Comparison of ENCODE assay signal across 11 cellular contexts in genomic region chr15:22262613-22263020, GRCh38.
DNase-seq lines count a peak whose midpoint lies in the region; ATAC-seq and TF ChIP-seq lines count a peak whose summit lies in the region.
"Had no signal": no experiment of that assay in that cellular context is flagged by ENCODE, and none has a peak within 500 bp of the region (broad histone marks: within the 10 kb centered on the region; RNA-seq: fewer than 3 reads in every experiment).

No MANE protein-coding gene starts in this region.

- no peaks in the 10 kb centered on the region for H3K79me2 ChIP-seq in H9 (ENCODE audit: insufficient read depth, low read length)

- no peak overlapping the region for H2BK5ac ChIP-seq in H9 (ENCODE audit: insufficient read length, low read length)

- ATAC-seq in natural killer cell, result peak; percentile 66 to 75 (median 73)
- no peak for ATAC-seq in HG03196 (IDR thresholded peaks at IDR 0.05; ENCODE audit: unreplicated experiment)
- no peak for ATAC-seq in HG03442 (IDR thresholded peaks at IDR 0.05; ENCODE audit: unreplicated experiment)

- no peak overlapping the region for H4K5ac ChIP-seq in H9 (ENCODE audit: insufficient read length, low read depth, low read length)

- no peaks in the 10 kb centered on the region for H4K20me1 ChIP-seq in BLaER1 treated with 17β-estradiol and CSF1 and Interleukin-3, amounts not matched to agents 10 nM and 100 nM
- H4K20me1 ChIP-seq in H9 (ENCODE audit: control insufficient read depth, insufficient read depth, insufficient read length), result no peaks in the 10 kb centered on the region

- no peak overlapping the region for H2BK12ac ChIP-seq in H9 (ENCODE audit: insufficient read length, low read depth, low read length)

- H3K56ac ChIP-seq in H9 (ENCODE audit: insufficient read length, low read depth, low read length), result no peak overlapping the region

- no peak overlapping the region for H3K4me3 ChIP-seq in BLaER1 treated with 17β-estradiol and CSF1 and Interleukin-3, amounts not matched to agents 10 nM and 100 nM
- H3K4me3 ChIP-seq in effector memory CD4-positive, alpha-beta T cell (ENCODE audit: insufficient read depth, low read depth, low read length, poor library complexity, severe bottlenecking), result no peak overlapping the region

- H3K4ac ChIP-seq in H9 (ENCODE audit: low read depth, low read length), result no peak overlapping the region

- no peak overlapping the region for H3K4me3 Mint-ChIP-seq in H9
- no peak overlapping the region for H3K4me3 Mint-ChIP-seq in natural killer cell

- no peak overlapping the region for H3K27ac Mint-ChIP-seq in H9
- H3K27ac Mint-ChIP-seq in natural killer cell, result no peak overlapping the region

- H2AK5ac ChIP-seq in H9 (ENCODE audit: insufficient read length, low read length), result no peak overlapping the region

- H3K27me3 Mint-ChIP-seq in H9 (ENCODE audit: low read depth) (peaks cover 2% of the 10 kb centered on the region), natural killer cell (ENCODE audit: low read depth in 2 of 2) (no peaks in the 10 kb centered on the region)

- H3K36me3 ChIP-seq in BLaER1 treated with 17β-estradiol and CSF1 and Interleukin-3, amounts not matched to agents 10 nM and 100 nM, result no peaks in the 10 kb centered on the region
- no peaks in the 10 kb centered on the region for H3K36me3 ChIP-seq in effector memory CD4-positive, alpha-beta T cell (ENCODE audit: control insufficient read depth, insufficient read depth, low read length)

- no peak overlapping the region for H3K23ac ChIP-seq in H9 (ENCODE audit: insufficient read length, low read depth, low read length)

- no peak overlapping the region for H3T11ph ChIP-seq in H9 (ENCODE audit: low read length)

- H3K18ac ChIP-seq in H9 (ENCODE audit: insufficient read length, low read depth, low read length), result no peak overlapping the region

- peaks cover 7 to 16% (median 10%) of the 10 kb centered on the region in 11 experiments for H3K9me3 ChIP-seq in BLaER1 treated with 17β-estradiol and CSF1 and Interleukin-3, amounts not matched to agents 10 nM and 100 nM (replicated peaks in 1 of 11)
- peaks cover 91% of the 10 kb centered on the region for H3K9me3 ChIP-seq in H9 (ENCODE audit: control insufficient read depth, low read depth, low read length)
- no peaks in the 10 kb centered on the region for H3K9me3 ChIP-seq in effector memory CD4-positive, alpha-beta T cell (ENCODE audit: control insufficient read depth, low read length)
- H3K9me3 ChIP-seq: SK-N-SH had no signal

- H3K23me2 ChIP-seq in H9 (ENCODE audit: insufficient read length, low read depth, low read length, poor library complexity, severe bottlenecking), result no peaks in the 10 kb centered on the region

- H3K4me1 ChIP-seq in BLaER1 treated with 17β-estradiol and CSF1 and Interleukin-3, amounts not matched to agents 10 nM and 100 nM, result peaks cover 5 to 13% (median 8%) of the 10 kb centered on the region in 10 experiments; a peak in 15 of 20 replicates
- no peaks in the 10 kb centered on the region for H3K4me1 ChIP-seq in H9 (ENCODE audit: insufficient read depth, low read length)
- peaks cover 8% of the 10 kb centered on the region for H3K4me1 ChIP-seq in effector memory CD4-positive, alpha-beta T cell (ENCODE audit: control insufficient read depth, insufficient read depth, low read length, poor library complexity, severe bottlenecking)

- H3K27ac ChIP-seq in BLaER1 treated with 17β-estradiol and CSF1 and Interleukin-3, amounts not matched to agents 10 nM and 100 nM, result no peak overlapping the region
- H3K27ac ChIP-seq in H9 (ENCODE audit: insufficient read length, low read depth, low read length), result no peak overlapping the region
- no peak overlapping the region for H3K27ac ChIP-seq in effector memory CD4-positive, alpha-beta T cell (ENCODE audit: insufficient read depth, low read length, poor library complexity, severe bottlenecking)

- 0 out of 2 replicates have a peak overlapping the region, but pooled peaks have one; percentile 59 for H2BK15ac ChIP-seq in H9 (ENCODE audit: low read depth, low read length)

- H2BK120ac ChIP-seq in H9 (ENCODE audit: low read depth, low read length, poor library complexity, severe bottlenecking), result no peak overlapping the region

- TF ChIP-seq CTCF in H9 (conservative IDR thresholded peaks at IDR 0.05) (no peak), natural killer cell (IDR thresholded peaks at IDR 0.05) (no peak)

- peak overlapping the region in 9 of 11 experiments; percentile 1 to 68 (median 57); a peak in 15 of 22 replicates for H3K4me2 ChIP-seq in BLaER1 treated with 17β-estradiol and CSF1 and Interleukin-3, amounts not matched to agents 10 nM and 100 nM
- no peak overlapping the region for H3K4me2 ChIP-seq in H9 (ENCODE audit: insufficient read depth, insufficient read length, low read length)
- H3K4me2 ChIP-seq: SK-N-SH had no signal

- H4K8ac ChIP-seq in H9 (replicated peaks; ENCODE audit: insufficient read length, low read depth, low read length), result no peak overlapping the region

- peaks cover 18 to 25% (median 19%) of the 10 kb centered on the region in 3 experiments; a peak in 6 of 7 replicates for H3K36me3 Mint-ChIP-seq in H9 (ENCODE audit: insufficient read depth in 1 of 3, low read depth in 3 of 3)
- H3K36me3 Mint-ChIP-seq in natural killer cell, result no peaks in the 10 kb centered on the region

- H3K4me1 Mint-ChIP-seq in H9, result no peaks in the 10 kb centered on the region
- peaks cover 23 to 30% of the 10 kb centered on the region in 2 donors for H3K4me1 Mint-ChIP-seq in natural killer cell

- H3K9me3 Mint-ChIP-seq in H9, result peaks cover 0 to 23% of the 10 kb centered on the region in 2 experiments; a peak in 4 of 5 replicates
- no peaks in the 10 kb centered on the region for H3K9me3 Mint-ChIP-seq in natural killer cell

- WGBS in H9 (ENCODE audit: extremely low coverage, insufficient read length, low lambda C conversion rate), result no CpG with 5 or more reads among the region's 13 CpGs

- H3K79me1 ChIP-seq in H9 (ENCODE audit: insufficient read depth, low read depth, low read length, poor library complexity, severe bottlenecking), result no peaks in the 10 kb centered on the region

- no peak overlapping the region for H3K9ac ChIP-seq in BLaER1 treated with 17β-estradiol and CSF1 and Interleukin-3, amounts not matched to agents 10 nM and 100 nM
- H3K9ac ChIP-seq in H9 (ENCODE audit: extremely low read depth, insufficient read length, low read length), result no peak overlapping the region
- H3K9ac ChIP-seq: SK-N-SH had no signal

- H2AFZ ChIP-seq in H9 (ENCODE audit: low read length), result no peak overlapping the region

- intact Hi-C loops in natural killer cell (cut with micrococcal nuclease), result loop anchor here (1.0 kb wide), 2 partner anchors 8 to 1909 kb away; no protein-coding TSS in a partner anchor

- no peak overlapping the region for H2BK20ac ChIP-seq in H9 (ENCODE audit: low read depth, low read length, poor library complexity, severe bottlenecking)

- DNase-seq in H9, result no peak
- peak; percentile 17 to 33 (median 29) for DNase-seq in effector memory CD4-positive, alpha-beta T cell
- peak; percentile 89 for DNase-seq in natural killer cell
- DNase-seq in cerebellum (ENCODE audit: low spot score), result no peak
- no peak for DNase-seq in AG08395 (ENCODE audit: low spot score)
- DNase-seq: NCI-H1048, NCI-H748 treated with DMSO at 0.1 percent for 48 hours, SK-N-SH had no signal

- no peak overlapping the region for H3K14ac ChIP-seq in H9 (ENCODE audit: insufficient read depth, low read length)

- H4K91ac ChIP-seq in H9 (ENCODE audit: insufficient read length, low read depth, low read length), result no peak overlapping the region

- H3K27me3 ChIP-seq in BLaER1 treated with 17β-estradiol and CSF1 and Interleukin-3, amounts not matched to agents 10 nM and 100 nM, result peaks cover 0 to 44% (median 0%) of the 10 kb centered on the region in 11 experiments; a peak in 6 of 22 replicates
- H3K27me3 ChIP-seq in H9 (ENCODE audit: insufficient read depth, low read length), result peaks cover 2% of the 10 kb centered on the region; the same call in 1 of the 2 replicates
- H3K27me3 ChIP-seq in effector memory CD4-positive, alpha-beta T cell (replicated peaks; ENCODE audit: control insufficient read depth, insufficient read depth, low read length, poor library complexity, severe bottlenecking), result no peaks in the 10 kb centered on the region

Comparison
In these comparisons a context has a peak if more than half of its experiments do, and no peak if none do; other contexts are left out.
1. DNase-seq: peak in effector memory CD4-positive, alpha-beta T cell (3 of 3) and natural killer cell (single experiment); none in H9 (single experiment), cerebellum (single experiment) and AG08395 (single experiment).
2. ATAC-seq: peak in natural killer cell (3 of 3); none in HG03196 (single experiment) and HG03442 (single experiment).